ENCODE assay signal across 8 cellular contexts in genomic region chr3:58529516-58530353, GRCh38. TPM values are rescaled to one million over a fixed set of nuclear protein-coding genes. Genes with fewer than 3 reads are reported as not detected.
DNase-seq lines count a peak whose midpoint lies in the region; ATAC-seq and TF ChIP-seq lines count a peak whose summit lies in the region.

No MANE protein-coding gene starts in this region.

- POLR2A ChIA-PET in AG04450 (lab: Yijun Ruan, JAX): no interaction called here

- H3K4me1 Mint-ChIP-seq in activated T-cell treated with anti-CD3 and anti-CD28 coated beads, Interleukin-2, amount 50 U/mL, for 4 hours (ENCODE audit: low read depth): peaks cover 12% of the 10 kb centered on the region

- no peaks in the 10 kb centered on the region for H3K9me3 Mint-ChIP-seq in activated T-cell treated with anti-CD3 and anti-CD28 coated beads, Interleukin-2, amount 50 U/mL, for 4 hours

- no peak for DNase-seq in AG04450 (ENCODE audit: low read depth, low spot score)
- peak; percentile 36 to 58 for DNase-seq in SHP77 (lab: John Stamatoyannopoulos, UW)
- peak in 1 of 2 donors; percentile 28 for DNase-seq in foreskin fibroblast
- no peak for DNase-seq in activated T-cell treated with anti-CD3 and anti-CD28 coated beads, Interleukin-2, amount 50 U/mL, for 48 hours
- no peak for DNase-seq in NCI-H2171 (lab: John Stamatoyannopoulos, UW)
- no peak for DNase-seq in NCI-H446 treated with DMSO at 0.1 percent for 48 hours (lab: John Stamatoyannopoulos, UW)
- no peak for DNase-seq in activated T-cell treated with anti-CD3 and anti-CD28 coated beads, Interleukin-2, amount 50 U/mL, for 4 hours

- TF ChIP-seq CTCF in AG04450 (IDR thresholded peaks at IDR 0.05; ENCODE audit: low read depth, low read length) (peak; percentile 41), GM12875 (IDR thresholded peaks at IDR 0.05; ENCODE audit: borderline replicate concordance, insufficient read depth, low read depth, low read length) (peak; percentile 46; the same call in 1 of the 2 replicates), foreskin fibroblast (IDR thresholded peaks at IDR 0.05; ENCODE audit: low read depth, low read length) (peak; percentile 35)

- no peak for ATAC-seq in activated T-cell treated with anti-CD3 and anti-CD28 coated beads, Interleukin-2, amount 50 U/mL, for 4 hours

- H3K27ac ChIP-seq in AG04450 (ENCODE audit: low read depth, low read length): no peak overlapping the region

- H3K27me3 ChIP-seq in AG04450 (ENCODE audit: control insufficient read depth, insufficient read depth, low read length): no peaks in the 10 kb centered on the region

- H3K36me3 Mint-ChIP-seq in activated T-cell treated with anti-CD3 and anti-CD28 coated beads, Interleukin-2, amount 50 U/mL, for 4 hours (ENCODE audit: insufficient read depth): no peaks in the 10 kb centered on the region

- H3K4me3 Mint-ChIP-seq in activated T-cell treated with anti-CD3 and anti-CD28 coated beads, Interleukin-2, amount 50 U/mL, for 4 hours: no peak overlapping the region

- no peaks in the 10 kb centered on the region for H3K27me3 Mint-ChIP-seq in activated T-cell treated with anti-CD3 and anti-CD28 coated beads, Interleukin-2, amount 50 U/mL, for 4 hours (ENCODE audit: low read depth)

- CTCF ChIA-PET in AG04450 (lab: Charles Lee): interaction anchor here (1.0 to 2.5 kb wide), 5 partner anchors 8 to 221 kb away, joined by 3 to 8 read pairs (median 3); no protein-coding TSS in a partner anchor

- no peak overlapping the region for H3K4me3 ChIP-seq in AG04450 (ENCODE audit: low read depth, low read length)
- H3K4me3 ChIP-seq in GM12875 (ENCODE audit: low read depth, low read length): no peak overlapping the region
- H3K4me3 ChIP-seq in foreskin fibroblast (ENCODE audit: low read depth in 1 of 2, low read length in 2 of 2): no peak overlapping the region

- no peaks in the 10 kb centered on the region for H3K9me3 ChIP-seq in AG04450 (ENCODE audit: control insufficient read depth, insufficient read depth, low read length)

RNA-seq across cellular contexts. Expression of gene ACOX2, which starts 7.3 kb away (rescaled TPM):
- 27.8 and 30.8 TPM in 2 replicates for polyA plus RNA-seq in AG04450 (2011; rRNA removed)
- 29.7 and 40.5 TPM in 2 replicates for polyA minus RNA-seq in AG04450 (2011; rRNA and poly(A)+ RNA removed)
- not detected for total RNA-seq in activated T-cell treated with anti-CD3 and anti-CD28 coated beads, Interleukin-2, amount 50 U/mL, for 4 hours

RNA-seq across cellular contexts. Expression of gene KCTD6, which starts 37.8 kb away (rescaled TPM):
- 9.6 and 13.7 TPM in 2 replicates for polyA plus RNA-seq in AG04450 (2011; rRNA removed)
- polyA minus RNA-seq in AG04450 (2011; rRNA and poly(A)+ RNA removed): 6.2 and 8.1 TPM in 2 replicates
- 1 to 10 TPM; 7.8 to 9.6 (median 8.3) TPM for total RNA-seq in activated T-cell treated with anti-CD3 and anti-CD28 coated beads, Interleukin-2, amount 50 U/mL, for 4 hours

RNA-seq across cellular contexts. Expression of gene FAM107A, which starts 47.5 kb away (rescaled TPM):
- polyA plus RNA-seq in AG04450 (2011; rRNA removed): 0.02 TPM in 1 of 2 replicates, not detected in the other
- not detected in 2 replicates for polyA minus RNA-seq in AG04450 (2011; rRNA and poly(A)+ RNA removed)
- not detected for total RNA-seq in activated T-cell treated with anti-CD3 and anti-CD28 coated beads, Interleukin-2, amount 50 U/mL, for 4 hours

Comparison
In these comparisons a context has a peak if more than half of its experiments do, and no peak if none do; other contexts are left out.
1. DNase-seq: peak in SHP77 (2 of 2); none in AG04450 (single experiment), activated T-cell treated with anti-CD3 and anti-CD28 coated beads, Interleukin-2, amount 50 U/mL, for 48 hours (0 of 2), NCI-H2171 (single experiment), NCI-H446 treated with DMSO at 0.1 percent for 48 hours (single experiment) and activated T-cell treated with anti-CD3 and anti-CD28 coated beads, Interleukin-2, amount 50 U/mL, for 4 hours (single experiment).
2. Peak in every context shown above with its lines, with median percentiles within 50 percentile points of each other: CTCF ChIP-seq.